Comparison of ENCODE assay signal across 1 cellular context in the genomic region with DNA sequence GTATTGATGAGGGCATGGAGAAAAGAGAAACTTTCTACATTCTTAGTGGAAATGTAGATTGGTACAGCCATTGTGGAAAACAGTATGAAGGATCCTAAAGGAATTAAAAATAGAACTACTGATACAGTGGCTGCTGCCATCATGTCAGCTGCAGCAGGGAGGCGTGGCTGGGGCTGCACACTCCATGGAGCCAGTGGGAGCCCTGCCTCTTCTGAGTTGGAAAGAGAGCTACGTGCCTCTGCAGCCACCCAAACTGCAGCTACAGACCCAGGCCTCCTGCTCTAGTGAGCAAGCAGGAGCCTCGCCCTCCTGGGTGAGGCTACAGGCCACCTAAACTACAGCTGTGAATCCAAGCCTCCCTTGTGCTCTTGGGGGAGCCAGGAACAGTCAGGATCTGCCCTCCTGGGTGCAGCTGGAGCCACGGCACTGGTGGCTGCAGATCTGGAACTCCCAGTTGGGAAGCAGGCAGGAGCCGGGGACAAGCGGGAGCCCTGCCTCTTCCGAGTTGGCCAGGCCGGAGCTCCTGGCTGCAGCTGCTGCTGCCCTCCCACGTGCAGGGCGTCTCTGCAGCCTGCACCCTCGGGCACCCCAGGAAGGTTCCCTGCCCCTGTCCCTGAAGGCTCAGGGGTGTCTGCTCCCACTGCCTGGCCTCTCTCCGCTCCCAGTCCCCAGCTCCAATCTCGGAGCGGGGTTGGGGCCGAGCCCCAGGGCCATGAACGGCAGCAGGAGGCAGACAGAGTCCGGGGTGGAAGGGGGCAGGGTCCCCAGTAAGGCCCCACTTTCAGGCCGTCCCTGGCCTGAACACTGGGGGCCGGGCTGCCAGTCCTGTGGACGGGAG.
TF ChIP-seq lines count a peak whose summit lies in the region.

No MANE protein-coding gene starts in this region.

TF ChIP-seq in GM23338, 12 proteins besides CTCF, POLR2A, EP300 and RAD21 (continued from another document):
- TF ChIP-seq, protein P1, sequence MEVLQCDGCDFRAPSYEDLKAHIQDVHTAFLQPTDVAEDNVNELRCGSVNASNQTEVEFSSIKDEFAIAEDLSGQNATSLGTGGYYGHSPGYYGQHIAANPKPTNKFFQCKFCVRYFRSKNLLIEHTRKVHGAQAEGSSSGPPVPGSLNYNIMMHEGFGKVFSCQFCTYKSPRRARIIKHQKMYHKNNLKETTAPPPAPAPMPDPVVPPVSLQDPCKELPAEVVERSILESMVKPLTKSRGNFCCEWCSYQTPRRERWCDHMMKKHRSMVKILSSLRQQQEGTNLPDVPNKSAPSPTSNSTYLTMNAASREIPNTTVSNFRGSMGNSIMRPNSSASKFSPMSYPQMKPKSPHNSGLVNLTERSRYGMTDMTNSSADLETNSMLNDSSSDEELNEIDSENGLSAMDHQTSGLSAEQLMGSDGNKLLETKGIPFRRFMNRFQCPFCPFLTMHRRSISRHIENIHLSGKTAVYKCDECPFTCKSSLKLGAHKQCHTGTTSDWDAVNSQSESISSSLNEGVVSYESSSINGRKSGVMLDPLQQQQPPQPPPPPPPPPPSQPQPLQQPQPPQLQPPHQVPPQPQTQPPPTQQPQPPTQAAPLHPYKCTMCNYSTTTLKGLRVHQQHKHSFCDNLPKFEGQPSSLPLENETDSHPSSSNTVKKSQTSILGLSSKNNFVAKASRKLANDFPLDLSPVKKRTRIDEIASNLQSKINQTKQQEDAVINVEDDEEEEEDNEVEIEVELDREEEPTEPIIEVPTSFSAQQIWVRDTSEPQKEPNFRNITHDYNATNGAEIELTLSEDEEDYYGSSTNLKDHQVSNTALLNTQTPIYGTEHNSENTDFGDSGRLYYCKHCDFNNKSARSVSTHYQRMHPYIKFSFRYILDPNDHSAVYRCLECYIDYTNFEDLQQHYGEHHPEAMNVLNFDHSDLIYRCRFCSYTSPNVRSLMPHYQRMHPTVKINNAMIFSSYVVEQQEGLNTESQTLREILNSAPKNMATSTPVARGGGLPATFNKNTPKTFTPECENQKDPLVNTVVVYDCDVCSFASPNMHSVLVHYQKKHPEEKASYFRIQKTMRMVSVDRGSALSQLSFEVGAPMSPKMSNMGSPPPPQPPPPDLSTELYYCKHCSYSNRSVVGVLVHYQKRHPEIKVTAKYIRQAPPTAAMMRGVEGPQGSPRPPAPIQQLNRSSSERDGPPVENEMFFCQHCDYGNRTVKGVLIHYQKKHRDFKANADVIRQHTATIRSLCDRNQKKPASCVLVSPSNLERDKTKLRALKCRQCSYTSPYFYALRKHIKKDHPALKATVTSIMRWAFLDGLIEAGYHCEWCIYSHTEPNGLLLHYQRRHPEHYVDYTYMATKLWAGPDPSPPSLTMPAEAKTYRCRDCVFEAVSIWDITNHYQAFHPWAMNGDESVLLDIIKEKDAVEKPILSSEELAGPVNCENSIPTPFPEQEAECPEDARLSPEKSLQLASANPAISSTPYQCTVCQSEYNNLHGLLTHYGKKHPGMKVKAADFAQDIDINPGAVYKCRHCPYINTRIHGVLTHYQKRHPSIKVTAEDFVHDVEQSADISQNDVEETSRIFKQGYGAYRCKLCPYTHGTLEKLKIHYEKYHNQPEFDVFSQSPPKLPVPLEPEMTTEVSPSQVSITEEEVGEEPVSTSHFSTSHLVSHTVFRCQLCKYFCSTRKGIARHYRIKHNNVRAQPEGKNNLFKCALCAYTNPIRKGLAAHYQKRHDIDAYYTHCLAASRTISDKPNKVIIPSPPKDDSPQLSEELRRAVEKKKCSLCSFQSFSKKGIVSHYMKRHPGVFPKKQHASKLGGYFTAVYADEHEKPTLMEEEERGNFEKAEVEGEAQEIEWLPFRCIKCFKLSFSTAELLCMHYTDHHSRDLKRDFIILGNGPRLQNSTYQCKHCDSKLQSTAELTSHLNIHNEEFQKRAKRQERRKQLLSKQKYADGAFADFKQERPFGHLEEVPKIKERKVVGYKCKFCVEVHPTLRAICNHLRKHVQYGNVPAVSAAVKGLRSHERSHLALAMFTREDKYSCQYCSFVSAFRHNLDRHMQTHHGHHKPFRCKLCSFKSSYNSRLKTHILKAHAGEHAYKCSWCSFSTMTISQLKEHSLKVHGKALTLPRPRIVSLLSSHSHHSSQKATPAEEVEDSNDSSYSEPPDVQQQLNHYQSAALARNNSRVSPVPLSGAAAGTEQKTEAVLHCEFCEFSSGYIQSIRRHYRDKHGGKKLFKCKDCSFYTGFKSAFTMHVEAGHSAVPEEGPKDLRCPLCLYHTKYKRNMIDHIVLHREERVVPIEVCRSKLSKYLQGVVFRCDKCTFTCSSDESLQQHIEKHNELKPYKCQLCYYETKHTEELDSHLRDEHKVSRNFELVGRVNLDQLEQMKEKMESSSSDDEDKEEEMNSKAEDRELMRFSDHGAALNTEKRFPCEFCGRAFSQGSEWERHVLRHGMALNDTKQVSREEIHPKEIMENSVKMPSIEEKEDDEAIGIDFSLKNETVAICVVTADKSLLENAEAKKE (CRISPR knock-in tag; IDR thresholded peaks at IDR 0.05) = no peak
- TF ChIP-seq EZH2phosphoT487 (IDR thresholded peaks at IDR 0.05; ENCODE audit: unreplicated experiment) (no peak), POLR2AphosphoS5 (IDR thresholded peaks at IDR 0.05; ENCODE audit: low read depth) (no peak), JUNB (IDR thresholded peaks at IDR 0.05; ENCODE audit: unreplicated experiment) (no peak), EZH2 (IDR thresholded peaks at IDR 0.05; ENCODE audit: low read depth, unreplicated experiment) (no peak)
